In the genomic region with DNA sequence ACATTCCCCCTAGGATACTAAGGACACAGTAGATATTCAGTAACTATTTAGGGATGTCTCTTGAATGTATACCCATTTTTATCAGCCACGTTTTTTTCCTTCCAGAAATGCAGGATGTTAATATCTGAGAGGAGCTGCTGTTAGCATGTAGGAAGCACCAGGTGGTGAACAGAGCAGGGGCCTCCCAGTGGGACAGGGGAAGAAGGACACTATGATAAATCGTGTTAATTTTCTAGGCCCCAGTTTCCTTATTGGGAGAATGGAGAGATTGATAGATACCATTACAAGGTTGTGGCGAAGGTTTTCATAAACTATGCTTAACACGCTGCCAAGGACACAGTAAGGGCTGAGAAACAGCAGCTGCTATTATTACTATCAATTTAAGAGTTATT, we compare ENCODE assay signal across 8 cellular contexts. TPM values are rescaled to one million over a fixed set of nuclear protein-coding genes. Genes with fewer than 3 reads are reported as not detected.
A peak's percentile ranks its signal among the peaks of the same experiment; 100 is the strongest.
DNase-seq lines count a peak whose midpoint lies in the region; ATAC-seq and TF ChIP-seq lines count a peak whose summit lies in the region.

No MANE protein-coding gene starts in this region.

- ATAC-seq in GM19452 (IDR thresholded peaks at IDR 0.05; ENCODE audit: unreplicated experiment) (no peak), GM21529 (IDR thresholded peaks at IDR 0.05; ENCODE audit: unreplicated experiment) (no peak)

- no peak for DNase-seq in AG09309 (ENCODE audit: low read depth)
- no peak for DNase-seq in choroid plexus epithelial cell (ENCODE audit: low read depth)
- DNase-seq in effector CD4-positive, alpha-beta T cell, result no peak
- no peak for DNase-seq in stimulated activated CD4-positive, alpha-beta T cell treated with anti-CD3 and anti-CD28 coated beads, Interleukin-15, amount 100 ng/mL, for 24 hours

- H3K4me1 Mint-ChIP-seq in IgD-negative memory B cell, result peaks cover 15 to 21% (median 17%) of the 10 kb centered on the region in 3 donors

- H3K9me3 ChIP-seq in muscle layer of colon (ENCODE audit: low read length), result no peaks in the 10 kb centered on the region

- H3K27me3 Mint-ChIP-seq in IgD-negative memory B cell, result no peaks in the 10 kb centered on the region

- no peaks in the 10 kb centered on the region for H3K36me3 Mint-ChIP-seq in IgD-negative memory B cell

- peak overlapping the region; percentile 84 to 94 (median 89) for H3K4me3 Mint-ChIP-seq in IgD-negative memory B cell

- H3K27me3 ChIP-seq in muscle layer of colon (ENCODE audit: control insufficient read depth in 1 of 2, insufficient read depth in 2 of 2, low read length in 2 of 2), result peaks cover 0 to 5% of the 10 kb centered on the region in 2 donors

- H3K27ac ChIP-seq in muscle layer of colon (ENCODE audit: low read depth, low read length), result peak overlapping the region; percentile 56

- H3K9ac ChIP-seq in muscle layer of colon (ENCODE audit: low read length), result no peak overlapping the region

- H3K4me1 ChIP-seq in muscle layer of colon (ENCODE audit: insufficient read depth, low read length), result no peaks in the 10 kb centered on the region

- H3K36me3 ChIP-seq in muscle layer of colon (ENCODE audit: insufficient read depth, low read length), result no peaks in the 10 kb centered on the region

- H3K9me3 Mint-ChIP-seq in IgD-negative memory B cell, result no peaks in the 10 kb centered on the region

- peak overlapping the region in 2 of 3 donors; percentile 70 to 88 for H3K27ac Mint-ChIP-seq in IgD-negative memory B cell

- TF ChIP-seq CTCF in AG09309 (IDR thresholded peaks at IDR 0.05; ENCODE audit: control insufficient read depth, insufficient read depth, low read depth, low read length, missing control alignments) (no peak), choroid plexus epithelial cell (conservative IDR thresholded peaks at IDR 0.05; ENCODE audit: low read depth, low read length) (no peak)

- H3K4me3 ChIP-seq in AG09309 (ENCODE audit: control insufficient read depth, low read depth, low read length), result peak overlapping the region; percentile 81
- H3K4me3 ChIP-seq in choroid plexus epithelial cell (ENCODE audit: low read depth, low read length), result peak overlapping the region; percentile 72
- H3K4me3 ChIP-seq in muscle layer of colon (ENCODE audit: low read depth in 1 of 2, low read length in 2 of 2), result peak overlapping the region; percentile 83 to 89

RNA-seq across cellular contexts. Expression of a gene that starts 45.4 kb away (rescaled TPM):
- polyA plus RNA-seq in IgD-negative memory B cell, result not detected

RNA-seq across cellular contexts. Expression of a gene that starts 51.5 kb away (rescaled TPM):
- 10.1 TPM for polyA plus RNA-seq in IgD-negative memory B cell
